23 cellular contexts compared by ENCODE assay signal in genomic region chr10:3728563-3728962, GRCh38. TPM values are rescaled to one million over a fixed set of nuclear protein-coding genes. Genes with fewer than 3 reads are reported as not detected.
DNase-seq lines count a peak whose midpoint lies in the region; ATAC-seq, FAIRE-seq and TF ChIP-seq lines count a peak whose summit lies in the region.
"Had no signal": no experiment of that assay in that cellular context is flagged by ENCODE, and none has a peak within 500 bp of the region (broad histone marks: within the 10 kb centered on the region; RNA-seq: fewer than 3 reads in every experiment).

No MANE protein-coding gene starts in this region.

- FAIRE-seq in HepG2 (lab: Jason Lieb, UNC): no peak
- FAIRE-seq: A549, D721Med, GM12891, GM19239 had no signal

- DNase-seq in HepG2 (ENCODE audit: low spot score): no peak
- DNase-seq in endodermal cell: no peak
- DNase-seq in right lobe of liver: no peak
- DNase-seq in type B pancreatic cell (ENCODE audit: extremely low spot score, unreplicated experiment): no peak
- DNase-seq in natural killer cell treated with Interleukin-12 subunit alpha and Interleukin-12 subunit beta and Interleukin-15 and Interleukin-18, amount 100 ng/mL, for 72 hours (ENCODE audit: low spot score): no peak
- no peak for DNase-seq in medulla oblongata (ENCODE audit: extremely low spot score)
- DNase-seq: AML-193; Caco-2; Calu3; CD4-positive, alpha-beta T cell; CD8-positive, alpha-beta T cell; DMS79 treated with DMSO at 0.1 percent for 48 hours; GF-D8 had no signal

- peak; percentile 45 to 46 for TF ChIP-seq RAD21 in liver (IDR thresholded peaks at IDR 0.05)
- TF ChIP-seq RAD21 in HepG2 (CRISPR knock-in tag; IDR thresholded peaks at IDR 0.05): no peak

- WGBS in liver: 33% methylated on average over 3 of the region's 3 CpGs
- WGBS in HepG2 (ENCODE audit: low lambda C conversion rate): 36% methylated on average over 3 of the region's 3 CpGs
- 72 to 94% methylated on average over 2 to 3 of the region's 3 CpGs for WGBS in endodermal cell (ENCODE audit: insufficient coverage in 1 of 2, insufficient read length in 1 of 2), 2 experiments
- 34% methylated on average over 3 of the region's 3 CpGs for WGBS in right lobe of liver (ENCODE audit: insufficient coverage, low coverage, low lambda C conversion rate, missing lambda C conversion rate)

- BruUV-seq in HepG2 (replicated peaks; lab: Mats Ljungman, UMichigan): no TSS peak

- TF ChIP-seq CTCF in liver (IDR thresholded peaks at IDR 0.05; ENCODE audit: low read depth, low read length, missing input control) (peak; percentile 19), HepG2 (CRISPR knock-in tag; IDR thresholded peaks at IDR 0.05) (no peak), endodermal cell (conservative IDR thresholded peaks at IDR 0.05) (peak; percentile 39), right lobe of liver (IDR thresholded peaks at IDR 0.05) (no peak), type B pancreatic cell (conservative IDR thresholded peaks at IDR 0.05) (peak; percentile 16)

- no peak for TF ChIP-seq EP300 in HepG2 (IDR thresholded peaks at IDR 0.05; ENCODE audit: low read depth in 2 of 2, low read length in 2 of 2)
- no peak for TF ChIP-seq EP300 in HepG2 (CRISPR knock-in tag; IDR thresholded peaks at IDR 0.05; ENCODE audit: borderline replicate concordance)

- H3K36me3 ChIP-seq in liver (ENCODE audit: control insufficient read depth in 4 of 4, insufficient read depth in 3 of 4, low read depth in 1 of 4, low read length in 3 of 4) (no peaks in the 10 kb centered on the region), HepG2 (replicated peaks in 1 of 2; ENCODE audit: control insufficient read depth in 1 of 2, insufficient read depth in 2 of 2, low read length in 2 of 2) (no peaks in the 10 kb centered on the region), endodermal cell (ENCODE audit: control insufficient read depth, insufficient read depth, low read length) (no peaks in the 10 kb centered on the region), right lobe of liver (no peaks in the 10 kb centered on the region)
- H3K36me3 ChIP-seq: BLaER1 treated with 17β-estradiol and CSF1 and Interleukin-3, amounts not matched to agents 10 nM and 100 nM had no signal

- no peak overlapping the region for H2AFZ ChIP-seq in HepG2 (ENCODE audit: low read length)

- H3K4me1 ChIP-seq in liver (ENCODE audit: control insufficient read depth in 4 of 4, insufficient read depth in 4 of 4, low read length in 3 of 4) (peaks cover 5 to 16% (median 10%) of the 10 kb centered on the region in 4 donors), HepG2 (ENCODE audit: insufficient read depth, low read length) (0 out of 2 replicates have a peak, but pooled peaks cover 4% of the 10 kb centered on the region), endodermal cell (ENCODE audit: control insufficient read depth, insufficient read depth, low read length) (no peaks in the 10 kb centered on the region), right lobe of liver (peaks cover 0 to 13% (median 0%) of the 10 kb centered on the region in 4 donors)
- H3K4me1 ChIP-seq: A549, Caco-2 had no signal

- H3K4me1 Mint-ChIP-seq in endodermal cell (no peaks in the 10 kb centered on the region), type B pancreatic cell (ENCODE audit: unreplicated experiment) (no peaks in the 10 kb centered on the region)
- peaks cover 7% of the 10 kb centered on the region in 2 donors for H3K4me1 Mint-ChIP-seq in natural killer cell treated with Interleukin-12 subunit alpha and Interleukin-12 subunit beta and Interleukin-15 and Interleukin-18, amount 100 ng/mL, for 72 hours (ENCODE audit: low read depth in 2 of 2)
- H3K4me1 Mint-ChIP-seq: B cell had no signal

- no peaks in the 10 kb centered on the region for H3K36me3 Mint-ChIP-seq in endodermal cell (ENCODE audit: low read depth)
- peaks cover 6% of the 10 kb centered on the region for H3K36me3 Mint-ChIP-seq in type B pancreatic cell
- no peaks in the 10 kb centered on the region for H3K36me3 Mint-ChIP-seq in natural killer cell treated with Interleukin-12 subunit alpha and Interleukin-12 subunit beta and Interleukin-15 and Interleukin-18, amount 100 ng/mL, for 72 hours
- H3K36me3 Mint-ChIP-seq: CD8-positive, alpha-beta T cell had no signal

- H3K9me3 ChIP-seq in liver (ENCODE audit: control insufficient read depth in 4 of 4, low read length in 3 of 4): no peaks in the 10 kb centered on the region
- H3K9me3 ChIP-seq in HepG2 (ENCODE audit: low read length): no peaks in the 10 kb centered on the region
- H3K9me3 ChIP-seq in endodermal cell (ENCODE audit: control insufficient read depth, low read length): peaks cover 15% of the 10 kb centered on the region
- H3K9me3 ChIP-seq in right lobe of liver: no peaks in the 10 kb centered on the region
- H3K9me3 ChIP-seq: A549 had no signal

- no peaks in the 10 kb centered on the region for H3K79me2 ChIP-seq in HepG2 (ENCODE audit: insufficient read depth, low read length)

- no peak overlapping the region for H3K27ac Mint-ChIP-seq in endodermal cell
- no peak overlapping the region for H3K27ac Mint-ChIP-seq in type B pancreatic cell
- H3K27ac Mint-ChIP-seq in natural killer cell treated with Interleukin-12 subunit alpha and Interleukin-12 subunit beta and Interleukin-15 and Interleukin-18, amount 100 ng/mL, for 72 hours: peak overlapping the region in 1 of 2 donors; percentile 1
- H3K27ac Mint-ChIP-seq: B cell; CD4-positive, alpha-beta T cell; CD8-positive, alpha-beta T cell had no signal

- no peak for ATAC-seq in HepG2
- ATAC-seq in right lobe of liver: peak; percentile 64 to 81 (median 68)
- ATAC-seq in HG03432 (IDR thresholded peaks at IDR 0.05; ENCODE audit: unreplicated experiment): no peak
- no peak for ATAC-seq in natural killer cell treated with Interleukin-12 subunit alpha and Interleukin-12 subunit beta and Interleukin-15 and Interleukin-18, amount 100 ng/mL, for 72 hours
- ATAC-seq: A549; CD8-positive, alpha-beta T cell had no signal

- intact Hi-C loops in HepG2 (cut with micrococcal nuclease; ENCODE audit: unreplicated experiment) (no loop called here), right lobe of liver (cut with DNase I) (no loop called here)

- peaks cover 15% of the 10 kb centered on the region for H3K9me3 Mint-ChIP-seq in endodermal cell
- peaks cover 10% of the 10 kb centered on the region for H3K9me3 Mint-ChIP-seq in type B pancreatic cell
- H3K9me3 Mint-ChIP-seq in natural killer cell treated with Interleukin-12 subunit alpha and Interleukin-12 subunit beta and Interleukin-15 and Interleukin-18, amount 100 ng/mL, for 72 hours: no peaks in the 10 kb centered on the region

- TF ChIP-seq POLR2A in HepG2 (IDR thresholded peaks at IDR 0.05; ENCODE audit: insufficient read depth in 1 of 2, low read depth in 2 of 2, low read length in 2 of 2) (no peak), right lobe of liver (IDR thresholded peaks at IDR 0.05) (no peak)

- H3K4me3 ChIP-seq in liver (ENCODE audit: low read depth in 1 of 3, low read length in 3 of 3): no peak overlapping the region
- no peak overlapping the region for H3K4me3 ChIP-seq in HepG2 (replicated peaks in 1 of 3; ENCODE audit: insufficient read depth in 1 of 3, low read depth in 2 of 3, low read length in 3 of 3)
- no peak overlapping the region for H3K4me3 ChIP-seq in endodermal cell (ENCODE audit: low read length)
- no peak overlapping the region for H3K4me3 ChIP-seq in right lobe of liver
- H3K4me3 ChIP-seq: A549; BLaER1 treated with 17β-estradiol and CSF1 and Interleukin-3, amounts not matched to agents 10 nM and 100 nM had no signal

- H3K27me3 ChIP-seq in liver (ENCODE audit: control insufficient read depth in 4 of 4, insufficient read depth in 4 of 4, low read length in 3 of 4) (no peaks in the 10 kb centered on the region), HepG2 (ENCODE audit: control insufficient read depth in 1 of 2, insufficient read depth in 2 of 2, low read length in 2 of 2) (peaks cover 0 to 10% of the 10 kb centered on the region in 2 experiments; a peak in 1 of 5 replicates), endodermal cell (ENCODE audit: control insufficient read depth, insufficient read depth, low read length, poor library complexity, severe bottlenecking) (no peaks in the 10 kb centered on the region), right lobe of liver (no peaks in the 10 kb centered on the region)
- H3K27me3 ChIP-seq: BLaER1 treated with 17β-estradiol and CSF1 and Interleukin-3, amounts not matched to agents 10 nM and 100 nM had no signal

- H3K4me2 ChIP-seq in HepG2 (ENCODE audit: low read depth, low read length): no peak overlapping the region
- H3K4me2 ChIP-seq: A549 had no signal

- no peaks in the 10 kb centered on the region for H4K20me1 ChIP-seq in HepG2 (ENCODE audit: insufficient read depth, low read length)
- H4K20me1 ChIP-seq: BLaER1 treated with 17β-estradiol and CSF1 and Interleukin-3, amounts not matched to agents 10 nM and 100 nM had no signal

- H3K27me3 Mint-ChIP-seq in endodermal cell (ENCODE audit: insufficient read depth) (no peaks in the 10 kb centered on the region), type B pancreatic cell (no peaks in the 10 kb centered on the region)
- peaks cover 0 to 6% of the 10 kb centered on the region in 2 donors for H3K27me3 Mint-ChIP-seq in natural killer cell treated with Interleukin-12 subunit alpha and Interleukin-12 subunit beta and Interleukin-15 and Interleukin-18, amount 100 ng/mL, for 72 hours
- H3K27me3 Mint-ChIP-seq: CD4-positive, alpha-beta T cell had no signal

- POLR2A ChIA-PET in HepG2 (lab: Yijun Ruan, JAX): no interaction called here

- in situ Hi-C loops in HepG2 (cut with HindIII; ENCODE audit: extremely low pct_ligation_motif_present, low pct_unique_long_range_greater_than_20kb): no loop called here

- peak overlapping the region; percentile 13 to 19 for H3K27ac ChIP-seq in liver (ENCODE audit: low read depth in 1 of 2, low read length in 2 of 2)
- H3K27ac ChIP-seq in HepG2 (ENCODE audit: extremely low read length, insufficient read depth, low read length): no peak overlapping the region
- no peak overlapping the region for H3K27ac ChIP-seq in endodermal cell (ENCODE audit: low read depth, low read length)
- H3K27ac ChIP-seq in right lobe of liver: peak overlapping the region in 1 of 3 donors; percentile 93
- H3K27ac ChIP-seq: 22Rv1; A549; BLaER1 treated with 17β-estradiol and CSF1 and Interleukin-3, amounts not matched to agents 10 nM and 100 nM; C4-2B had no signal

- CTCF ChIA-PET in HepG2 (lab: Yijun Ruan, JAX; ENCODE audit: low intra/inter-chr PET ratio, low total read pairs): no interaction called here

- no peak overlapping the region for H3K4me3 Mint-ChIP-seq in endodermal cell
- H3K4me3 Mint-ChIP-seq in type B pancreatic cell: no peak overlapping the region
- no peak overlapping the region for H3K4me3 Mint-ChIP-seq in natural killer cell treated with Interleukin-12 subunit alpha and Interleukin-12 subunit beta and Interleukin-15 and Interleukin-18, amount 100 ng/mL, for 72 hours
- H3K4me3 Mint-ChIP-seq: B cell; CD4-positive, alpha-beta T cell; CD8-positive, alpha-beta T cell had no signal

- H3K9ac ChIP-seq in liver (ENCODE audit: low read depth in 1 of 2, low read length in 2 of 2) (no peak overlapping the region), HepG2 (ENCODE audit: insufficient read depth, low read depth, low read length) (no peak overlapping the region), endodermal cell (ENCODE audit: extremely low read depth, low read length, poor library complexity, severe bottlenecking) (no peak overlapping the region)
- H3K9ac ChIP-seq: BLaER1 treated with 17β-estradiol and CSF1 and Interleukin-3, amounts not matched to agents 10 nM and 100 nM had no signal

RNA-seq across cellular contexts. Expression of gene KLF6, which starts 56.4 kb away (rescaled TPM):
- total RNA-seq in liver (10 to 100 TPM; 17.7 to 26.6 TPM), HepG2 (2016; rRNA removed; fragmentation: Illumina TruSeq; extraction: Trizol) (13.5 and 27.0 TPM in 2 replicates), endodermal cell (10 to 100 TPM; 59.0 to 71.2 TPM), right lobe of liver (10 to 100 TPM; 25.2 to 86.4 (median 75.2) TPM), type B pancreatic cell (ENCODE audit: low replicate concordance) (117 and 269 TPM in 2 replicates)
- polyA plus RNA-seq in liver (100 to 1,000 TPM in 1 of 2 donors, 10 to 100 TPM in 1; 11.0 to 124 TPM), HepG2 (2011; rRNA removed) (71.9 and 75.4 TPM in 2 replicates)
- 17.4 and 21.1 TPM in 2 replicates for total RNA-seq in HepG2 (2016; cell fraction: cytosol; rRNA removed; fragmentation: Illumina TruSeq; extraction: Trizol; ENCODE audit: low read depth)
- total RNA-seq in HepG2 (2016; cell fraction: insoluble cytoplasmic fraction; rRNA removed; fragmentation: Illumina TruSeq; extraction: Trizol): 13.7 and 28.9 TPM in 2 replicates
- 23.0 and 29.0 TPM in 2 replicates for total RNA-seq in HepG2 (2016; cell fraction: membrane; rRNA removed; fragmentation: Illumina TruSeq; extraction: Trizol)
- total RNA-seq in HepG2 (2016; cell fraction: nucleus; rRNA removed; fragmentation: Illumina TruSeq; extraction: Trizol): 106 and 113 TPM in 2 replicates
- 35.6 and 36.3 TPM in 2 replicates for polyA plus RNA-seq in HepG2 (2011; cell fraction: cytosol; rRNA removed)
- 201 and 233 TPM in 2 replicates for polyA plus RNA-seq in HepG2 (2011; cell fraction: nucleus; rRNA removed)
- 28.6 and 64.6 TPM in 2 replicates for polyA plus RNA-seq in HepG2 (2012)
- polyA plus RNA-seq in HepG2 (2016; cell fraction: cytosol; fragmentation: Illumina TruSeq; extraction: Trizol; ENCODE audit: low read depth): 2.8 and 3.6 TPM in 2 replicates
- 25.4 and 29.8 TPM in 2 replicates for polyA plus RNA-seq in HepG2 (2016; cell fraction: insoluble cytoplasmic fraction; fragmentation: Illumina TruSeq; extraction: Trizol; ENCODE audit: low read depth)
- polyA plus RNA-seq in HepG2 (2016; cell fraction: membrane; fragmentation: Illumina TruSeq; extraction: Trizol; ENCODE audit: low read depth): 11.0 and 14.7 TPM in 2 replicates
- 165 and 176 TPM in 2 replicates for polyA plus RNA-seq in HepG2 (2016; cell fraction: nucleus; fragmentation: Illumina TruSeq; extraction: Trizol; ENCODE audit: insufficient read depth, low read depth)
- polyA minus RNA-seq in HepG2 (2011; rRNA and poly(A)+ RNA removed; ENCODE audit: low replicate concordance): 46.3 and 318 TPM in 2 replicates
- polyA minus RNA-seq in HepG2 (2011; cell fraction: cytosol; rRNA and poly(A)+ RNA removed): 50.8 and 67.4 TPM in 2 replicates
- 544 and 615 TPM in 2 replicates for polyA minus RNA-seq in HepG2 (2011; cell fraction: nucleus; rRNA and poly(A)+ RNA removed)
- 36.4 TPM for polyA plus RNA-seq in endodermal cell (2013, experiment 1 of 2)
- polyA plus RNA-seq in endodermal cell (2013, experiment 2 of 2): 43.6 TPM
- total RNA-seq in natural killer cell treated with Interleukin-12 subunit alpha and Interleukin-12 subunit beta and Interleukin-15 and Interleukin-18, amount 100 ng/mL, for 72 hours: 100 to 1,000 TPM; 225 to 236 TPM

Comparison
In these comparisons a context has a peak if more than half of its experiments do, and no peak if none do; other contexts are left out.
1. H3K27ac ChIP-seq: peak in liver (2 of 2); none in HepG2 (single experiment) and endodermal cell (single experiment).
2. CTCF ChIP-seq: peak in liver (single experiment), endodermal cell (single experiment) and type B pancreatic cell (single experiment); none in HepG2 (single experiment) and right lobe of liver (0 of 4).
3. ATAC-seq: peak in right lobe of liver (4 of 4); none in HepG2 (single experiment), HG03432 (single experiment) and natural killer cell treated with Interleukin-12 subunit alpha and Interleukin-12 subunit beta and Interleukin-15 and Interleukin-18, amount 100 ng/mL, for 72 hours (0 of 2).